In genomic region chr11:102347526-102348331, GRCh38 we compare ENCODE assay signal across 8 cellular contexts.
A peak's percentile ranks its signal among the peaks of the same experiment; 100 is the strongest.
DNase-seq lines count a peak whose midpoint lies in the region; ATAC-seq and TF ChIP-seq lines count a peak whose summit lies in the region.

No MANE protein-coding gene starts in this region.

- peaks cover 5% of the 10 kb centered on the region; the same call in 1 of the 2 replicates for H3F3A ChIP-seq in SU-DHL-6 (ENCODE audit: insufficient read depth)

- H4K20me1 ChIP-seq in SU-DHL-6 (ENCODE audit: low read depth, low read length), result no peaks in the 10 kb centered on the region

- peaks cover 33% of the 10 kb centered on the region for H3K79me2 ChIP-seq in SU-DHL-6 (ENCODE audit: insufficient read depth, low read length)

- H3K4me3 ChIP-seq in SU-DHL-6 (ENCODE audit: insufficient read depth, low read length, poor library complexity, severe bottlenecking) (peak overlapping the region; percentile 91), epithelial cell of esophagus (ENCODE audit: low read length) (peak overlapping the region; percentile 81), mucosa of stomach (ENCODE audit: low read length) (peak overlapping the region; percentile 86)

- TF ChIP-seq CTCF in SU-DHL-6 (IDR thresholded peaks at IDR 0.05; ENCODE audit: insufficient read depth, low read length, poor library complexity, severe bottlenecking), result no peak
- no peak for TF ChIP-seq CTCF in epithelial cell of esophagus (IDR thresholded peaks at IDR 0.05; ENCODE audit: insufficient read depth, low read depth, low read length, missing control alignments)

- peak overlapping the region; percentile 72 for H3K9ac ChIP-seq in SU-DHL-6 (ENCODE audit: low read length)
- H3K9ac ChIP-seq in mucosa of stomach (ENCODE audit: low read length), result peak overlapping the region; percentile 95

- H3K27me3 ChIP-seq in SU-DHL-6 (ENCODE audit: low read length) (no peaks in the 10 kb centered on the region), mucosa of stomach (ENCODE audit: control insufficient read depth, insufficient read depth, low read length) (no peaks in the 10 kb centered on the region)

- peak overlapping the region; percentile 0 for H2AFZ ChIP-seq in SU-DHL-6 (ENCODE audit: low read depth, low read length, severe bottlenecking)

- H3K27ac ChIP-seq in SU-DHL-6 (ENCODE audit: low read depth, low read length), result peak overlapping the region; percentile 56

- ATAC-seq in GM19395 (IDR thresholded peaks at IDR 0.05; ENCODE audit: unreplicated experiment) (peak; percentile 31), HG03460 (IDR thresholded peaks at IDR 0.05; ENCODE audit: unreplicated experiment) (peak; percentile 21), HG03139 (IDR thresholded peaks at IDR 0.05; ENCODE audit: unreplicated experiment) (no peak)

- no peaks in the 10 kb centered on the region for H3K9me2 ChIP-seq in SU-DHL-6 (replicated peaks; ENCODE audit: insufficient read depth, low read length)

- H3K36me3 ChIP-seq in SU-DHL-6 (ENCODE audit: low read length) (peaks cover 4% of the 10 kb centered on the region; the same call in 1 of the 2 replicates), mucosa of stomach (ENCODE audit: control insufficient read depth, insufficient read depth, low read length) (no peaks in the 10 kb centered on the region)

- H3K4me2 ChIP-seq in SU-DHL-6 (ENCODE audit: low read depth, low read length, poor library complexity, severe bottlenecking), result peak overlapping the region; percentile 88

- no peaks in the 10 kb centered on the region for H3K9me3 ChIP-seq in SU-DHL-6 (ENCODE audit: insufficient read depth, low read length)
- no peaks in the 10 kb centered on the region for H3K9me3 ChIP-seq in mucosa of stomach (ENCODE audit: control insufficient read depth, low read length)

- DNase-seq in D341Med (ENCODE audit: low spot score) (peak; percentile 22), epithelial cell of esophagus (ENCODE audit: low read depth) (peak; percentile 43), NCI-H524 treated with DMSO at 0.1 percent for 48 hours (lab: John Stamatoyannopoulos, UW) (no peak)

- no peaks in the 10 kb centered on the region for H3K4me1 ChIP-seq in mucosa of stomach (ENCODE audit: control insufficient read depth, insufficient read depth, low read length)
